In genomic region chr10:78986419-78986818, GRCh38 we compare ENCODE assay signal across 30 cellular contexts.
DNase-seq lines count a peak whose midpoint lies in the region; ATAC-seq, FAIRE-seq and TF ChIP-seq lines count a peak whose summit lies in the region.
"Had no signal": no experiment of that assay in that cellular context is flagged by ENCODE, and none has a peak within 500 bp of the region (broad histone marks: within the 10 kb centered on the region; RNA-seq: fewer than 3 reads in every experiment).

No MANE protein-coding gene starts in this region.

- intact Hi-C loops in K562 (cut with micrococcal nuclease) (no loop called here), left lung (cut with DNase I) (no loop called here), body of pancreas (cut with DNase I) (no loop called here)

- TF ChIP-seq RAD21 in K562 (CRISPR knock-in tag; conservative IDR thresholded peaks at IDR 0.05 in 1 of 2, IDR thresholded peaks at IDR 0.05 in 1 of 2), result no peak

- no TSS peak for BruUV-seq in K562 (replicated peaks; lab: Mats Ljungman, UMichigan)

- no peaks in the 10 kb centered on the region for H4K20me1 ChIP-seq in GM23248 (ENCODE audit: insufficient read depth)
- 0 out of 2 replicates have a peak, but pooled peaks cover 3% of the 10 kb centered on the region for H4K20me1 ChIP-seq in K562 (replicated peaks; ENCODE audit: control insufficient read depth, insufficient read depth, low read length)

- no peak for TF ChIP-seq EP300 in K562 (IDR thresholded peaks at IDR 0.05; ENCODE audit: low read length)

- no peaks in the 10 kb centered on the region for H3K9me2 ChIP-seq in GM23248 (ENCODE audit: insufficient read depth)

- DNase-seq in AG09309 (ENCODE audit: low read depth), result peak; percentile 57
- DNase-seq in GM23248, result peak; percentile 40
- DNase-seq in K562 (ENCODE audit: extremely low read depth in 1 of 4, low spot score in 3 of 4), result no peak
- DNase-seq in left lung, result no peak
- DNase-seq in body of pancreas, result no peak
- no peak for DNase-seq in stimulated activated CD4-positive, alpha-beta T cell treated with anti-CD3 and anti-CD28 coated beads, Interleukin-12 subunit alpha, Interleukin-12 subunit beta, amount 100 ng/mL, for 4 hours
- DNase-seq: ACHN; activated CD4-positive, alpha-beta T cell treated with anti-CD3 and anti-CD28 coated beads for 36 hours; activated effector memory CD4-positive, alpha-beta T cell treated with Interleukin-2 at 50 U/mL for 16 hours; anterior cingulate cortex; Caco-2; DMS53; NCI-H1048; NCI-H2107; stimulated activated naive CD4-positive, alpha-beta T cell treated with Interleukin-2 at 50 U/mL for 16 hours; T1000; upper lobe of left lung had no signal

- H3K27ac ChIP-seq in GM23248, result no peak overlapping the region
- H3K27ac ChIP-seq in K562 (ENCODE audit: extremely low read depth, low read depth, low read length), result no peak overlapping the region
- peak overlapping the region; percentile 73 for H3K27ac ChIP-seq in mesodermal cell (ENCODE audit: low read depth, low read length, severe bottlenecking)
- no peak overlapping the region for H3K27ac ChIP-seq in left lung
- no peak overlapping the region for H3K27ac ChIP-seq in body of pancreas
- H3K27ac ChIP-seq: C4-2B, gastroesophageal sphincter, hepatocyte, skin epidermis, suprapubic skin, upper lobe of left lung, VCaP had no signal

- no peak overlapping the region for H2AFZ ChIP-seq in GM23248
- H2AFZ ChIP-seq in K562 (ENCODE audit: low read depth, low read length), result no peak overlapping the region
- H2AFZ ChIP-seq: hepatocyte had no signal

- POLR2A ChIA-PET in K562 (lab: Yijun Ruan, JAX), result interaction anchor here (0.6 kb wide), 1 partner anchor 1129 kb away, joined by 4 read pairs; no protein-coding TSS in a partner anchor

- TF ChIP-seq CTCF in AG09309 (IDR thresholded peaks at IDR 0.05; ENCODE audit: control insufficient read depth, insufficient read depth, low read depth, low read length, missing control alignments) (no peak), K562 (IDR thresholded peaks at IDR 0.05 in 2 of 3, conservative IDR thresholded peaks at IDR 0.05 in 1 of 3; ENCODE audit: insufficient read depth in 2 of 3, low read depth in 1 of 3, low read length in 3 of 3) (no peak), left lung (IDR thresholded peaks at IDR 0.05) (no peak), body of pancreas (IDR thresholded peaks at IDR 0.05) (no peak)

- peaks cover 6% of the 10 kb centered on the region; the same call in 1 of the 2 replicates for H3F3A ChIP-seq in GM23248 (ENCODE audit: insufficient read depth)

- H3K9ac ChIP-seq in GM23248 (no peak overlapping the region), K562 (ENCODE audit: insufficient read depth in 1 of 2, low read depth in 2 of 2, low read length in 2 of 2) (no peak overlapping the region)

- H3K36me3 ChIP-seq in GM23248 (ENCODE audit: low read depth), result no peaks in the 10 kb centered on the region
- H3K36me3 ChIP-seq in K562 (ENCODE audit: control insufficient read depth, insufficient read depth, low read length), result no peaks in the 10 kb centered on the region
- no peaks in the 10 kb centered on the region for H3K36me3 ChIP-seq in mesodermal cell (ENCODE audit: control insufficient read depth, insufficient read depth, low read length)
- no peaks in the 10 kb centered on the region for H3K36me3 ChIP-seq in left lung
- H3K36me3 ChIP-seq in body of pancreas (replicated peaks in 1 of 2; ENCODE audit: insufficient read depth in 1 of 2, low read depth in 2 of 2), result no peaks in the 10 kb centered on the region
- H3K36me3 ChIP-seq: gastroesophageal sphincter, suprapubic skin, upper lobe of left lung had no signal

- H3K9me3 ChIP-seq in GM23248 (ENCODE audit: low read depth) (no peaks in the 10 kb centered on the region), K562 (replicated peaks; ENCODE audit: control insufficient read depth, insufficient read depth, low read depth, low read length) (no peaks in the 10 kb centered on the region), mesodermal cell (ENCODE audit: control insufficient read depth, low read length) (no peaks in the 10 kb centered on the region), left lung (no peaks in the 10 kb centered on the region), body of pancreas (no peaks in the 10 kb centered on the region)
- H3K9me3 ChIP-seq: Caco-2, suprapubic skin, upper lobe of left lung had no signal

- no peak overlapping the region for H3K4me3 ChIP-seq in AG09309 (ENCODE audit: control insufficient read depth, low read depth, low read length)
- no peak overlapping the region for H3K4me3 ChIP-seq in GM23248
- no peak overlapping the region for H3K4me3 ChIP-seq in K562
- H3K4me3 ChIP-seq in mesodermal cell (ENCODE audit: extremely low read depth, insufficient read depth, low read length, poor library complexity, severe bottlenecking), result no peak overlapping the region
- no peak overlapping the region for H3K4me3 ChIP-seq in left lung
- no peak overlapping the region for H3K4me3 ChIP-seq in body of pancreas
- H3K4me3 ChIP-seq: gastroesophageal sphincter, hepatocyte, lung, skin epidermis, suprapubic skin, upper lobe of left lung had no signal

- CTCF ChIA-PET in K562 (lab: Yijun Ruan, JAX; ENCODE audit: low intra/inter-chr PET ratio), result no interaction called here

- TF ChIP-seq POLR2A in K562 (conservative IDR thresholded peaks at IDR 0.05), result no peak
- no peak for TF ChIP-seq POLR2A in body of pancreas (IDR thresholded peaks at IDR 0.05)

- in situ Hi-C loops in GM23248 (cut with MboI) (no loop called here), K562 (cut with MboI) (no loop called here)

- H3K9me1 ChIP-seq in K562 (ENCODE audit: control insufficient read depth, insufficient read depth, low read length), result no peaks in the 10 kb centered on the region

- H3K4me2 ChIP-seq in GM23248 (ENCODE audit: unreplicated experiment) (peak overlapping the region; percentile 24), K562 (ENCODE audit: insufficient read depth, low read length) (no peak overlapping the region)
- H3K4me2 ChIP-seq: hepatocyte had no signal

- 61 to 63% methylated on average over 4 of the region's 4 CpGs for WGBS in GM23248 (ENCODE audit: low coverage in 1 of 2, low lambda C conversion rate in 2 of 2, missing lambda C conversion rate in 2 of 2), 2 experiments
- WGBS in K562 (ENCODE audit: insufficient coverage, low coverage, missing lambda C conversion rate), result 5% methylated on average over 4 of the region's 4 CpGs
- WGBS in mesodermal cell (ENCODE audit: insufficient coverage in 2 of 2), 2 experiments, result 75 to 79% methylated on average over 4 of the region's 4 CpGs
- WGBS in body of pancreas, 2 donors, result 83 to 88% methylated on average over 4 of the region's 4 CpGs

- peaks cover 15% of the 10 kb centered on the region for H3K4me1 ChIP-seq in GM23248 (ENCODE audit: insufficient read depth)
- peaks cover 0 to 4% of the 10 kb centered on the region in 2 experiments; a peak in 2 of 5 replicates for H3K4me1 ChIP-seq in K562 (replicated peaks in 1 of 2; ENCODE audit: control insufficient read depth in 2 of 2, insufficient read depth in 2 of 2, low read length in 2 of 2)
- peaks cover 19% of the 10 kb centered on the region for H3K4me1 ChIP-seq in mesodermal cell (ENCODE audit: control insufficient read depth, insufficient read depth, low read length, poor library complexity, severe bottlenecking)
- no peaks in the 10 kb centered on the region for H3K4me1 ChIP-seq in left lung
- H3K4me1 ChIP-seq in body of pancreas, result no peaks in the 10 kb centered on the region
- H3K4me1 ChIP-seq: suprapubic skin had no signal

- no peaks in the 10 kb centered on the region for H3K27me3 ChIP-seq in GM23248 (replicated peaks; ENCODE audit: insufficient read depth)
- peaks cover 47 to 73% of the 10 kb centered on the region in 2 experiments for H3K27me3 ChIP-seq in K562 (ENCODE audit: control insufficient read depth in 2 of 2, insufficient read depth in 2 of 2, low read length in 2 of 2)
- no peaks in the 10 kb centered on the region for H3K27me3 ChIP-seq in left lung
- H3K27me3 ChIP-seq in body of pancreas, result no peaks in the 10 kb centered on the region
- H3K27me3 ChIP-seq: gastroesophageal sphincter, hepatocyte, suprapubic skin, upper lobe of left lung had no signal

- no peak for FAIRE-seq in K562 (lab: Jason Lieb, UNC)
- FAIRE-seq: H54 had no signal

- no peak for ATAC-seq in K562
- no peak for ATAC-seq in HG03139 (IDR thresholded peaks at IDR 0.05; ENCODE audit: unreplicated experiment)
- ATAC-seq in left lung, result no peak
- ATAC-seq in body of pancreas, result no peak
- ATAC-seq: activated CD4-positive, alpha-beta T cell treated with anti-CD3 and anti-CD28 coated beads for 36 hours; activated naive CD4-positive, alpha-beta T cell treated with anti-CD3 and anti-CD28 coated beads, Interleukin-2, amount 50 U/mL, for 72 hours; gastroesophageal sphincter; natural killer cell treated with Interleukin-12 subunit alpha and Interleukin-12 subunit beta and Interleukin-15 and Interleukin-18, amount 100 ng/mL, for 72 hours; Right ventricle myocardium inferior had no signal

- H3K79me2 ChIP-seq in GM23248 (ENCODE audit: insufficient read depth) (no peaks in the 10 kb centered on the region), K562 (ENCODE audit: control insufficient read depth, insufficient read depth, low read length) (no peaks in the 10 kb centered on the region)
- H3K79me2 ChIP-seq: hepatocyte had no signal

TF ChIP-seq in K562, 482 proteins besides CTCF, POLR2A, EP300 and RAD21 (continues in another document):
- TF ChIP-seq PYGO2 (tag; IDR thresholded peaks at IDR 0.05), result no peak
- no peak for TF ChIP-seq ZNF551 (CRISPR knock-in tag; IDR thresholded peaks at IDR 0.05)
- no peak for TF ChIP-seq KHSRP (IDR thresholded peaks at IDR 0.05)
- TF ChIP-seq PTTG1 (tag; IDR thresholded peaks at IDR 0.05; ENCODE audit: low read depth), result no peak
- TF ChIP-seq CEBPG (CRISPR knock-in tag; IDR thresholded peaks at IDR 0.05), result no peak
- peak in 1 of 2 experiments; percentile 27; a peak in 1 of 4 replicates for TF ChIP-seq CEBPG (tag; conservative IDR thresholded peaks at IDR 0.05 in 1 of 2, IDR thresholded peaks at IDR 0.05 in 1 of 2)
- peak; percentile 46 for TF ChIP-seq CEBPB (tag; IDR thresholded peaks at IDR 0.05)
- no peak for TF ChIP-seq MAFG (tag; conservative IDR thresholded peaks at IDR 0.05)
- no peak for TF ChIP-seq ZBTB7A (IDR thresholded peaks at IDR 0.05; ENCODE audit: borderline replicate concordance, control insufficient read depth, low read depth, low read length)

Comparison
In these comparisons a context has a peak if more than half of its experiments do, and no peak if none do; other contexts are left out.
1. DNase-seq: peak in AG09309 (single experiment) and GM23248 (single experiment); none in K562 (0 of 4), left lung (0 of 2), body of pancreas (0 of 4) and stimulated activated CD4-positive, alpha-beta T cell treated with anti-CD3 and anti-CD28 coated beads, Interleukin-12 subunit alpha, Interleukin-12 subunit beta, amount 100 ng/mL, for 4 hours (single experiment).